1 cellular context compared by ENCODE assay signal in the genomic region with DNA sequence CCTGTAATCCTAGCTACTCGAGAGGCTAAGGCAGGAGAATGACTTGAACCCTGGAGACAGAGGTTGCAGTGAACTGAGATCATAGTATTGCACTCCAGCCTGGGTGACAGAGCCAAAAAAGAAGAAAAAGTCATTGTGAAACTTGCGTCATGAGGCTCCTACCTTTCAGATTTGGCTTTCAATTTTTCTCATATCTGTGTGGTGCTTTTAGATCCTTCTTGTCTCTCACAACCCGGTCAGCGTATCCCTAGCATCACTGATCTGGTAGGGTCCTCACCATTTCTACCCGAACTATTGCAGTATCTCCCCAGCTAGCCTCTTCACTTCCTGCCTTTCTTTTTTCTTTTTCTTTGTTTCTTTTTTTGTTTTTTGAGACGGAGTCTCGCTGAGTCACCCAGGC.
TF ChIP-seq lines count a peak whose summit lies in the region.

No MANE protein-coding gene starts in this region.

TF ChIP-seq in GM23338, 12 proteins besides CTCF, POLR2A, EP300 and RAD21:
- TF ChIP-seq, protein P1, sequence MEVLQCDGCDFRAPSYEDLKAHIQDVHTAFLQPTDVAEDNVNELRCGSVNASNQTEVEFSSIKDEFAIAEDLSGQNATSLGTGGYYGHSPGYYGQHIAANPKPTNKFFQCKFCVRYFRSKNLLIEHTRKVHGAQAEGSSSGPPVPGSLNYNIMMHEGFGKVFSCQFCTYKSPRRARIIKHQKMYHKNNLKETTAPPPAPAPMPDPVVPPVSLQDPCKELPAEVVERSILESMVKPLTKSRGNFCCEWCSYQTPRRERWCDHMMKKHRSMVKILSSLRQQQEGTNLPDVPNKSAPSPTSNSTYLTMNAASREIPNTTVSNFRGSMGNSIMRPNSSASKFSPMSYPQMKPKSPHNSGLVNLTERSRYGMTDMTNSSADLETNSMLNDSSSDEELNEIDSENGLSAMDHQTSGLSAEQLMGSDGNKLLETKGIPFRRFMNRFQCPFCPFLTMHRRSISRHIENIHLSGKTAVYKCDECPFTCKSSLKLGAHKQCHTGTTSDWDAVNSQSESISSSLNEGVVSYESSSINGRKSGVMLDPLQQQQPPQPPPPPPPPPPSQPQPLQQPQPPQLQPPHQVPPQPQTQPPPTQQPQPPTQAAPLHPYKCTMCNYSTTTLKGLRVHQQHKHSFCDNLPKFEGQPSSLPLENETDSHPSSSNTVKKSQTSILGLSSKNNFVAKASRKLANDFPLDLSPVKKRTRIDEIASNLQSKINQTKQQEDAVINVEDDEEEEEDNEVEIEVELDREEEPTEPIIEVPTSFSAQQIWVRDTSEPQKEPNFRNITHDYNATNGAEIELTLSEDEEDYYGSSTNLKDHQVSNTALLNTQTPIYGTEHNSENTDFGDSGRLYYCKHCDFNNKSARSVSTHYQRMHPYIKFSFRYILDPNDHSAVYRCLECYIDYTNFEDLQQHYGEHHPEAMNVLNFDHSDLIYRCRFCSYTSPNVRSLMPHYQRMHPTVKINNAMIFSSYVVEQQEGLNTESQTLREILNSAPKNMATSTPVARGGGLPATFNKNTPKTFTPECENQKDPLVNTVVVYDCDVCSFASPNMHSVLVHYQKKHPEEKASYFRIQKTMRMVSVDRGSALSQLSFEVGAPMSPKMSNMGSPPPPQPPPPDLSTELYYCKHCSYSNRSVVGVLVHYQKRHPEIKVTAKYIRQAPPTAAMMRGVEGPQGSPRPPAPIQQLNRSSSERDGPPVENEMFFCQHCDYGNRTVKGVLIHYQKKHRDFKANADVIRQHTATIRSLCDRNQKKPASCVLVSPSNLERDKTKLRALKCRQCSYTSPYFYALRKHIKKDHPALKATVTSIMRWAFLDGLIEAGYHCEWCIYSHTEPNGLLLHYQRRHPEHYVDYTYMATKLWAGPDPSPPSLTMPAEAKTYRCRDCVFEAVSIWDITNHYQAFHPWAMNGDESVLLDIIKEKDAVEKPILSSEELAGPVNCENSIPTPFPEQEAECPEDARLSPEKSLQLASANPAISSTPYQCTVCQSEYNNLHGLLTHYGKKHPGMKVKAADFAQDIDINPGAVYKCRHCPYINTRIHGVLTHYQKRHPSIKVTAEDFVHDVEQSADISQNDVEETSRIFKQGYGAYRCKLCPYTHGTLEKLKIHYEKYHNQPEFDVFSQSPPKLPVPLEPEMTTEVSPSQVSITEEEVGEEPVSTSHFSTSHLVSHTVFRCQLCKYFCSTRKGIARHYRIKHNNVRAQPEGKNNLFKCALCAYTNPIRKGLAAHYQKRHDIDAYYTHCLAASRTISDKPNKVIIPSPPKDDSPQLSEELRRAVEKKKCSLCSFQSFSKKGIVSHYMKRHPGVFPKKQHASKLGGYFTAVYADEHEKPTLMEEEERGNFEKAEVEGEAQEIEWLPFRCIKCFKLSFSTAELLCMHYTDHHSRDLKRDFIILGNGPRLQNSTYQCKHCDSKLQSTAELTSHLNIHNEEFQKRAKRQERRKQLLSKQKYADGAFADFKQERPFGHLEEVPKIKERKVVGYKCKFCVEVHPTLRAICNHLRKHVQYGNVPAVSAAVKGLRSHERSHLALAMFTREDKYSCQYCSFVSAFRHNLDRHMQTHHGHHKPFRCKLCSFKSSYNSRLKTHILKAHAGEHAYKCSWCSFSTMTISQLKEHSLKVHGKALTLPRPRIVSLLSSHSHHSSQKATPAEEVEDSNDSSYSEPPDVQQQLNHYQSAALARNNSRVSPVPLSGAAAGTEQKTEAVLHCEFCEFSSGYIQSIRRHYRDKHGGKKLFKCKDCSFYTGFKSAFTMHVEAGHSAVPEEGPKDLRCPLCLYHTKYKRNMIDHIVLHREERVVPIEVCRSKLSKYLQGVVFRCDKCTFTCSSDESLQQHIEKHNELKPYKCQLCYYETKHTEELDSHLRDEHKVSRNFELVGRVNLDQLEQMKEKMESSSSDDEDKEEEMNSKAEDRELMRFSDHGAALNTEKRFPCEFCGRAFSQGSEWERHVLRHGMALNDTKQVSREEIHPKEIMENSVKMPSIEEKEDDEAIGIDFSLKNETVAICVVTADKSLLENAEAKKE (CRISPR knock-in tag; IDR thresholded peaks at IDR 0.05): no peak
- TF ChIP-seq REST (IDR thresholded peaks at IDR 0.05; ENCODE audit: unreplicated experiment) (no peak), POLR2AphosphoS5 (IDR thresholded peaks at IDR 0.05; ENCODE audit: low read depth) (no peak), ZNF331 (CRISPR knock-in tag; IDR thresholded peaks at IDR 0.05; ENCODE audit: low read depth) (no peak), CREB1 (CRISPR knock-in tag; IDR thresholded peaks at IDR 0.05; ENCODE audit: low read depth) (no peak), EZH2phosphoT487 (IDR thresholded peaks at IDR 0.05; ENCODE audit: unreplicated experiment) (no peak), NANOG (IDR thresholded peaks at IDR 0.05; ENCODE audit: borderline replicate concordance) (no peak)
TF ChIP-seq in GM23338: peak in this region for 0.
